ENCODE assay signal across 1 cellular context in the genomic region with DNA sequence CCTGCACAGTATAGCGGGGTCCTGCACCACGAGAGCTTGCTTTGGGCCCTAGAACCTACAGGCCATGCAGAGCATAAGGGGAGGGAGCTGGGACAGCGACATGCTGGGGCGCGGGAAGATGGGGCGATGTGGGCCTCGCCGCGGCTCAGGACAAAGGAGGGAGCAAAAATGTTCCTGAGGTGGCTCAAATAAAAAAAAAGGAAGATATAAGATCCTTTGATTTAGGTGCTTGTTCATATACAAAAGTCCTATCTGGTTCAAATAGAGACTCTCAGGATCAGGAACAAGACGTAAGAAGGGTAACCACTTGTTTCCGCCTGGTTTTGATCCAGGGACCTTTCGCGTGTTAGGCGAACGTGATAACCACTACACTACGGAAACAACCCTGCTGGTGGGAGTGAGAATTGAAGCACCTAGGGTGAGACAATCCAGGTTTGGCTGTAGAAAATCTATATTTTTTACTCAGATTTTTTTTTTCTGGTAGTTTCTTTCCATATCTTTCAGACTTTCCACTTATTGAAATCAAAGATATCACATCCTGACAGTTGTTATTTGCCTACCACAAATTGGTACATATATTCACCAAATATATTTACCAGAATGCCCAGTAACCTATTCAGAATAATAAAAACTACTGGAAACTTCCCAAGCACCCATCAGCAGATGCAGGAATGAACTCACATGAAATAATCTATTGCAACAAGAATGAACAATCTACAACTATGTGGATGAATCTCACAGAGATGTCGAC.
TF ChIP-seq lines count a peak whose summit lies in the region.

No MANE protein-coding gene starts in this region.

TF ChIP-seq in HepG2, 621 proteins besides CTCF, POLR2A, EP300 and RAD21 (continued from another document and continues in another):
- TF ChIP-seq, protein P1, sequence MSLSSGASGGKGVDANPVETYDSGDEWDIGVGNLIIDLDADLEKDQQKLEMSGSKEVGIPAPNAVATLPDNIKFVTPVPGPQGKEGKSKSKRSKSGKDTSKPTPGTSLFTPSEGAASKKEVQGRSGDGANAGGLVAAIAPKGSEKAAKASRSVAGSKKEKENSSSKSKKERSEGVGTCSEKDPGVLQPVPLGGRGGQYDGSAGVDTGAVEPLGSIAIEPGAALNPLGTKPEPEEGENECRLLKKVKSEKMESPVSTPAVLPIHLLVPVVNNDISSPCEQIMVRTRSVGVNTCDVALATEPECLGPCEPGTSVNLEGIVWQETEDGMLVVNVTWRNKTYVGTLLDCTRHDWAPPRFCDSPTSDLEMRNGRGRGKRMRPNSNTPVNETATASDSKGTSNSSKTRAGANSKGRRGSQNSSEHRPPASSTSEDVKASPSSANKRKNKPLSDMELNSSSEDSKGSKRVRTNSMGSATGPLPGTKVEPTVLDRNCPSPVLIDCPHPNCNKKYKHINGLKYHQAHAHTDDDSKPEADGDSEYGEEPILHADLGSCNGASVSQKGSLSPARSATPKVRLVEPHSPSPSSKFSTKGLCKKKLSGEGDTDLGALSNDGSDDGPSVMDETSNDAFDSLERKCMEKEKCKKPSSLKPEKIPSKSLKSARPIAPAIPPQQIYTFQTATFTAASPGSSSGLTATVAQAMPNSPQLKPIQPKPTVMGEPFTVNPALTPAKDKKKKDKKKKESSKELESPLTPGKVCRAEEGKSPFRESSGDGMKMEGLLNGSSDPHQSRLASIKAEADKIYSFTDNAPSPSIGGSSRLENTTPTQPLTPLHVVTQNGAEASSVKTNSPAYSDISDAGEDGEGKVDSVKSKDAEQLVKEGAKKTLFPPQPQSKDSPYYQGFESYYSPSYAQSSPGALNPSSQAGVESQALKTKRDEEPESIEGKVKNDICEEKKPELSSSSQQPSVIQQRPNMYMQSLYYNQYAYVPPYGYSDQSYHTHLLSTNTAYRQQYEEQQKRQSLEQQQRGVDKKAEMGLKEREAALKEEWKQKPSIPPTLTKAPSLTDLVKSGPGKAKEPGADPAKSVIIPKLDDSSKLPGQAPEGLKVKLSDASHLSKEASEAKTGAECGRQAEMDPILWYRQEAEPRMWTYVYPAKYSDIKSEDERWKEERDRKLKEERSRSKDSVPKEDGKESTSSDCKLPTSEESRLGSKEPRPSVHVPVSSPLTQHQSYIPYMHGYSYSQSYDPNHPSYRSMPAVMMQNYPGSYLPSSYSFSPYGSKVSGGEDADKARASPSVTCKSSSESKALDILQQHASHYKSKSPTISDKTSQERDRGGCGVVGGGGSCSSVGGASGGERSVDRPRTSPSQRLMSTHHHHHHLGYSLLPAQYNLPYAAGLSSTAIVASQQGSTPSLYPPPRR (CRISPR knock-in tag; IDR thresholded peaks at IDR 0.05; ENCODE audit: borderline replicate concordance) = no peak
- TF ChIP-seq, protein P2, sequence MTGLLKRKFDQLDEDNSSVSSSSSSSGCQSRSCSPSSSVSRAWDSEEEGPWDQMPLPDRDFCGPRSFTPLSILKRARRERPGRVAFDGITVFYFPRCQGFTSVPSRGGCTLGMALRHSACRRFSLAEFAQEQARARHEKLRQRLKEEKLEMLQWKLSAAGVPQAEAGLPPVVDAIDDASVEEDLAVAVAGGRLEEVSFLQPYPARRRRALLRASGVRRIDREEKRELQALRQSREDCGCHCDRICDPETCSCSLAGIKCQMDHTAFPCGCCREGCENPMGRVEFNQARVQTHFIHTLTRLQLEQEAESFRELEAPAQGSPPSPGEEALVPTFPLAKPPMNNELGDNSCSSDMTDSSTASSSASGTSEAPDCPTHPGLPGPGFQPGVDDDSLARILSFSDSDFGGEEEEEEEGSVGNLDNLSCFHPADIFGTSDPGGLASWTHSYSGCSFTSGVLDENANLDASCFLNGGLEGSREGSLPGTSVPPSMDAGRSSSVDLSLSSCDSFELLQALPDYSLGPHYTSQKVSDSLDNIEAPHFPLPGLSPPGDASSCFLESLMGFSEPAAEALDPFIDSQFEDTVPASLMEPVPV (CRISPR knock-in tag; IDR thresholded peaks at IDR 0.05) = no peak
- TF ChIP-seq RELA (CRISPR knock-in tag; IDR thresholded peaks at IDR 0.05) (no peak), NFKB2 (CRISPR knock-in tag; IDR thresholded peaks at IDR 0.05; ENCODE audit: borderline replicate concordance) (no peak), ZMAT3 (CRISPR knock-in tag; conservative IDR thresholded peaks at IDR 0.05) (no peak), ZKSCAN8 (CRISPR knock-in tag; IDR thresholded peaks at IDR 0.05; ENCODE audit: borderline replicate concordance) (peak; percentile 91; the same call in 1 of the 2 replicates), YEATS4 (CRISPR knock-in tag; IDR thresholded peaks at IDR 0.05; ENCODE audit: borderline replicate concordance) (no peak), FOXJ3 (CRISPR knock-in tag; IDR thresholded peaks at IDR 0.05; ENCODE audit: borderline replicate concordance) (peak; percentile 62; the same call in 1 of the 2 replicates), ZNF460 (CRISPR knock-in tag; IDR thresholded peaks at IDR 0.05; ENCODE audit: borderline replicate concordance) (no peak), CBFB (CRISPR knock-in tag; IDR thresholded peaks at IDR 0.05) (0 out of 2 replicates have a peak, but pooled peaks have one; percentile 33), ZSCAN12 (CRISPR knock-in tag; IDR thresholded peaks at IDR 0.05) (no peak), ELF3 (CRISPR knock-in tag; IDR thresholded peaks at IDR 0.05) (peak; percentile 90), MBD4 (IDR thresholded peaks at IDR 0.05; ENCODE audit: borderline replicate concordance, low read length) (no peak), HDAC6 (IDR thresholded peaks at IDR 0.05; ENCODE audit: low read depth, low read length) (no peak), CEBPG (CRISPR knock-in tag; IDR thresholded peaks at IDR 0.05) (peak; percentile 43; the same call in 1 of the 2 replicates), ZNF703 (CRISPR knock-in tag; IDR thresholded peaks at IDR 0.05; ENCODE audit: borderline replicate concordance) (no peak), SP5 (CRISPR knock-in tag; IDR thresholded peaks at IDR 0.05; ENCODE audit: borderline replicate concordance, low read depth) (no peak), ZNF292 (CRISPR knock-in tag; IDR thresholded peaks at IDR 0.05; ENCODE audit: borderline replicate concordance, low read depth) (no peak), RARA (CRISPR knock-in tag; IDR thresholded peaks at IDR 0.05) (no peak), MEF2D (CRISPR knock-in tag; IDR thresholded peaks at IDR 0.05) (no peak), BRCA1 (CRISPR knock-in tag; IDR thresholded peaks at IDR 0.05) (no peak), RNF2 (conservative IDR thresholded peaks at IDR 0.05; ENCODE audit: low read depth) (no peak), GTF3A (CRISPR knock-in tag; conservative IDR thresholded peaks at IDR 0.05) (peak; percentile 55; the same call in 1 of the 2 replicates), DPF2 (CRISPR knock-in tag; IDR thresholded peaks at IDR 0.05; ENCODE audit: borderline replicate concordance, low read depth) (no peak), DR1 (CRISPR knock-in tag; IDR thresholded peaks at IDR 0.05) (no peak), TBX3 (IDR thresholded peaks at IDR 0.05; ENCODE audit: borderline replicate concordance) (no peak), NCOR1 (IDR thresholded peaks at IDR 0.05; ENCODE audit: borderline replicate concordance, low read length) (no peak), TEAD2 (CRISPR knock-in tag; IDR thresholded peaks at IDR 0.05) (no peak), CBX5 (CRISPR knock-in tag; IDR thresholded peaks at IDR 0.05; ENCODE audit: borderline replicate concordance) (no peak; the same call in 1 of the 2 replicates), ZNF326 (CRISPR knock-in tag; IDR thresholded peaks at IDR 0.05; ENCODE audit: borderline replicate concordance) (no peak), FOXP1 (IDR thresholded peaks at IDR 0.05) (no peak), FOXP1 (CRISPR knock-in tag; IDR thresholded peaks at IDR 0.05) (no peak; the same call in 1 of the 2 replicates), SRY (CRISPR knock-in tag; IDR thresholded peaks at IDR 0.05) (no peak), CBX1 (IDR thresholded peaks at IDR 0.05; ENCODE audit: low read depth) (peak; percentile 68), GATAD1 (CRISPR knock-in tag; IDR thresholded peaks at IDR 0.05) (peak; percentile 56; the same call in 1 of the 2 replicates), ZNF883 (CRISPR knock-in tag; IDR thresholded peaks at IDR 0.05; ENCODE audit: not compliant biosample characterization) (no peak), MATR3 (CRISPR knock-in tag; IDR thresholded peaks at IDR 0.05) (no peak), SOX13 (IDR thresholded peaks at IDR 0.05) (peak; percentile 49; the same call in 1 of the 2 replicates), SOX13 (CRISPR knock-in tag; conservative IDR thresholded peaks at IDR 0.05 in 1 of 2, IDR thresholded peaks at IDR 0.05 in 1 of 2) (peak in 1 of 2 experiments; percentile 51; a peak in 2 of 4 replicates), GZF1 (CRISPR knock-in tag; IDR thresholded peaks at IDR 0.05) (no peak), TGIF2 (CRISPR knock-in tag; IDR thresholded peaks at IDR 0.05) (peak; percentile 81; the same call in 1 of the 2 replicates), RAD51 (IDR thresholded peaks at IDR 0.05; ENCODE audit: borderline replicate concordance) (no peak), JDP2 (CRISPR knock-in tag; IDR thresholded peaks at IDR 0.05; ENCODE audit: borderline replicate concordance) (no peak), LCORL (IDR thresholded peaks at IDR 0.05) (no peak), LCORL (CRISPR knock-in tag; IDR thresholded peaks at IDR 0.05) (no peak), ZNF615 (CRISPR knock-in tag; IDR thresholded peaks at IDR 0.05; ENCODE audit: borderline replicate concordance) (peak; percentile 75; the same call in 1 of the 2 replicates), ZNF678 (CRISPR knock-in tag; IDR thresholded peaks at IDR 0.05) (no peak), ZNF746 (CRISPR knock-in tag; IDR thresholded peaks at IDR 0.05) (no peak), HMG20B (CRISPR knock-in tag; conservative IDR thresholded peaks at IDR 0.05) (peak; percentile 65; the same call in 1 of the 2 replicates)
- TF ChIP-seq, protein P3, sequence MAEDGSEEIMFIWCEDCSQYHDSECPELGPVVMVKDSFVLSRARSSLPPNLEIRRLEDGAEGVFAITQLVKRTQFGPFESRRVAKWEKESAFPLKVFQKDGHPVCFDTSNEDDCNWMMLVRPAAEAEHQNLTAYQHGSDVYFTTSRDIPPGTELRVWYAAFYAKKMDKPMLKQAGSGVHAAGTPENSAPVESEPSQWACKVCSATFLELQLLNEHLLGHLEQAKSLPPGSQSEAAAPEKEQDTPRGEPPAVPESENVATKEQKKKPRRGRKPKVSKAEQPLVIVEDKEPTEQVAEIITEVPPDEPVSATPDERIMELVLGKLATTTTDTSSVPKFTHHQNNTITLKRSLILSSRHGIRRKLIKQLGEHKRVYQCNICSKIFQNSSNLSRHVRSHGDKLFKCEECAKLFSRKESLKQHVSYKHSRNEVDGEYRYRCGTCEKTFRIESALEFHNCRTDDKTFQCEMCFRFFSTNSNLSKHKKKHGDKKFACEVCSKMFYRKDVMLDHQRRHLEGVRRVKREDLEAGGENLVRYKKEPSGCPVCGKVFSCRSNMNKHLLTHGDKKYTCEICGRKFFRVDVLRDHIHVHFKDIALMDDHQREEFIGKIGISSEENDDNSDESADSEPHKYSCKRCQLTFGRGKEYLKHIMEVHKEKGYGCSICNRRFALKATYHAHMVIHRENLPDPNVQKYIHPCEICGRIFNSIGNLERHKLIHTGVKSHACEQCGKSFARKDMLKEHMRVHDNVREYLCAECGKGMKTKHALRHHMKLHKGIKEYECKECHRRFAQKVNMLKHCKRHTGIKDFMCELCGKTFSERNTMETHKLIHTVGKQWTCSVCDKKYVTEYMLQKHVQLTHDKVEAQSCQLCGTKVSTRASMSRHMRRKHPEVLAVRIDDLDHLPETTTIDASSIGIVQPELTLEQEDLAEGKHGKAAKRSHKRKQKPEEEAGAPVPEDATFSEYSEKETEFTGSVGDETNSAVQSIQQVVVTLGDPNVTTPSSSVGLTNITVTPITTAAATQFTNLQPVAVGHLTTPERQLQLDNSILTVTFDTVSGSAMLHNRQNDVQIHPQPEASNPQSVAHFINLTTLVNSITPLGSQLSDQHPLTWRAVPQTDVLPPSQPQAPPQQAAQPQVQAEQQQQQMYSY (CRISPR knock-in tag; IDR thresholded peaks at IDR 0.05) = no peak
- TF ChIP-seq, protein P4, sequence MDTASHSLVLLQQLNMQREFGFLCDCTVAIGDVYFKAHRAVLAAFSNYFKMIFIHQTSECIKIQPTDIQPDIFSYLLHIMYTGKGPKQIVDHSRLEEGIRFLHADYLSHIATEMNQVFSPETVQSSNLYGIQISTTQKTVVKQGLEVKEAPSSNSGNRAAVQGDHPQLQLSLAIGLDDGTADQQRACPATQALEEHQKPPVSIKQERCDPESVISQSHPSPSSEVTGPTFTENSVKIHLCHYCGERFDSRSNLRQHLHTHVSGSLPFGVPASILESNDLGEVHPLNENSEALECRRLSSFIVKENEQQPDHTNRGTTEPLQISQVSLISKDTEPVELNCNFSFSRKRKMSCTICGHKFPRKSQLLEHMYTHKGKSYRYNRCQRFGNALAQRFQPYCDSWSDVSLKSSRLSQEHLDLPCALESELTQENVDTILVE (CRISPR knock-in tag; IDR thresholded peaks at IDR 0.05) = peak; percentile 77; the same call in 1 of the 2 replicates
- TF ChIP-seq, protein P5, sequence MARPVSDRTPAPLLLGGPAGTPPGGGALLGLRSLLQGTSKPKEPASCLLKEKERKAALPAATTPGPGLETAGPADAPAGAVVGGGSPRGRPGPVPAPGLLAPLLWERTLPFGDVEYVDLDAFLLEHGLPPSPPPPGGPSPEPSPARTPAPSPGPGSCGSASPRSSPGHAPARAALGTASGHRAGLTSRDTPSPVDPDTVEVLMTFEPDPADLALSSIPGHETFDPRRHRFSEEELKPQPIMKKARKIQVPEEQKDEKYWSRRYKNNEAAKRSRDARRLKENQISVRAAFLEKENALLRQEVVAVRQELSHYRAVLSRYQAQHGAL (CRISPR knock-in tag; IDR thresholded peaks at IDR 0.05; ENCODE audit: not compliant biosample characterization) = no peak
- TF ChIP-seq, protein P6, sequence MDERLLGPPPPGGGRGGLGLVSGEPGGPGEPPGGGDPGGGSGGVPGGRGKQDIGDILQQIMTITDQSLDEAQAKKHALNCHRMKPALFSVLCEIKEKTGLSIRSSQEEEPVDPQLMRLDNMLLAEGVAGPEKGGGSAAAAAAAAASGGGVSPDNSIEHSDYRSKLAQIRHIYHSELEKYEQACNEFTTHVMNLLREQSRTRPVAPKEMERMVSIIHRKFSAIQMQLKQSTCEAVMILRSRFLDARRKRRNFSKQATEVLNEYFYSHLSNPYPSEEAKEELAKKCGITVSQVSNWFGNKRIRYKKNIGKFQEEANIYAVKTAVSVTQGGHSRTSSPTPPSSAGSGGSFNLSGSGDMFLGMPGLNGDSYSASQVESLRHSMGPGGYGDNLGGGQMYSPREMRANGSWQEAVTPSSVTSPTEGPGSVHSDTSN (CRISPR knock-in tag; IDR thresholded peaks at IDR 0.05) = no peak
- TF ChIP-seq, protein P7, sequence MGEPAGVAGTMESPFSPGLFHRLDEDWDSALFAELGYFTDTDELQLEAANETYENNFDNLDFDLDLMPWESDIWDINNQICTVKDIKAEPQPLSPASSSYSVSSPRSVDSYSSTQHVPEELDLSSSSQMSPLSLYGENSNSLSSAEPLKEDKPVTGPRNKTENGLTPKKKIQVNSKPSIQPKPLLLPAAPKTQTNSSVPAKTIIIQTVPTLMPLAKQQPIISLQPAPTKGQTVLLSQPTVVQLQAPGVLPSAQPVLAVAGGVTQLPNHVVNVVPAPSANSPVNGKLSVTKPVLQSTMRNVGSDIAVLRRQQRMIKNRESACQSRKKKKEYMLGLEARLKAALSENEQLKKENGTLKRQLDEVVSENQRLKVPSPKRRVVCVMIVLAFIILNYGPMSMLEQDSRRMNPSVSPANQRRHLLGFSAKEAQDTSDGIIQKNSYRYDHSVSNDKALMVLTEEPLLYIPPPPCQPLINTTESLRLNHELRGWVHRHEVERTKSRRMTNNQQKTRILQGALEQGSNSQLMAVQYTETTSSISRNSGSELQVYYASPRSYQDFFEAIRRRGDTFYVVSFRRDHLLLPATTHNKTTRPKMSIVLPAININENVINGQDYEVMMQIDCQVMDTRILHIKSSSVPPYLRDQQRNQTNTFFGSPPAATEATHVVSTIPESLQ (CRISPR knock-in tag; conservative IDR thresholded peaks at IDR 0.05) = peak; percentile 95; the same call in 1 of the 2 replicates
